In genomic region chr5:178131446-178131996, GRCh38 we compare ENCODE assay signal across 8 cellular contexts. TPM values are rescaled to one million over a fixed set of nuclear protein-coding genes. Genes with fewer than 3 reads are reported as not detected.
DNase-seq lines count a peak whose midpoint lies in the region; ATAC-seq and TF ChIP-seq lines count a peak whose summit lies in the region.

No MANE protein-coding gene starts in this region.

- intact Hi-C loops in right lobe of liver (cut with DNase I) (no loop called here), upper lobe of right lung (cut with DNase I) (no loop called here)

- H3K36me3 Mint-ChIP-seq in activated naive CD4-positive, alpha-beta T cell treated with anti-CD3 and anti-CD28 coated beads, Interleukin-2, amount 50 U/mL, for 24 hours: peaks cover 13% of the 10 kb centered on the region

- peak overlapping the region; percentile 38 for H3K27ac Mint-ChIP-seq in activated naive CD4-positive, alpha-beta T cell treated with anti-CD3 and anti-CD28 coated beads, Interleukin-2, amount 50 U/mL, for 24 hours

- no peak for ATAC-seq in right lobe of liver
- ATAC-seq in upper lobe of right lung: no peak
- ATAC-seq in HG03108 (IDR thresholded peaks at IDR 0.05; ENCODE audit: unreplicated experiment): no peak
- no peak for ATAC-seq in GM19452 (IDR thresholded peaks at IDR 0.05; ENCODE audit: unreplicated experiment)

- peaks cover 31% of the 10 kb centered on the region for H3K4me1 Mint-ChIP-seq in activated naive CD4-positive, alpha-beta T cell treated with anti-CD3 and anti-CD28 coated beads, Interleukin-2, amount 50 U/mL, for 24 hours

- H3K27me3 ChIP-seq in adipocyte (replicated peaks; ENCODE audit: control insufficient read depth, insufficient read depth, low read length): no peaks in the 10 kb centered on the region
- no peaks in the 10 kb centered on the region for H3K27me3 ChIP-seq in right lobe of liver
- H3K27me3 ChIP-seq in upper lobe of right lung: no peaks in the 10 kb centered on the region

- H3K4me1 ChIP-seq in adipocyte (ENCODE audit: control insufficient read depth, insufficient read depth, low read length): peaks cover 5% of the 10 kb centered on the region
- peaks cover 0 to 9% (median 4%) of the 10 kb centered on the region in 4 donors for H3K4me1 ChIP-seq in right lobe of liver
- H3K4me1 ChIP-seq in upper lobe of right lung: peaks cover 10% of the 10 kb centered on the region

- H3K9me3 ChIP-seq in adipocyte (ENCODE audit: control insufficient read depth, low read length) (no peaks in the 10 kb centered on the region), right lobe of liver (no peaks in the 10 kb centered on the region), upper lobe of right lung (no peaks in the 10 kb centered on the region)

- H3K9ac ChIP-seq in adipocyte (ENCODE audit: low read length): peak overlapping the region; percentile 88

- H3K27me3 Mint-ChIP-seq in activated naive CD4-positive, alpha-beta T cell treated with anti-CD3 and anti-CD28 coated beads, Interleukin-2, amount 50 U/mL, for 24 hours: no peaks in the 10 kb centered on the region

- H3K27ac ChIP-seq in right lobe of liver: peak overlapping the region in 2 of 3 donors; percentile 85
- peak overlapping the region; percentile 89 for H3K27ac ChIP-seq in upper lobe of right lung

- H3K4me3 ChIP-seq in adipocyte (ENCODE audit: low read length): peak overlapping the region; percentile 89
- H3K4me3 ChIP-seq in right lobe of liver: peak overlapping the region; percentile 94 to 97 (median 96)
- H3K4me3 ChIP-seq in upper lobe of right lung: peak overlapping the region; percentile 90

- 14% methylated on average over 10 of the region's 10 CpGs for WGBS in right lobe of liver (ENCODE audit: insufficient coverage, low coverage, low lambda C conversion rate, missing lambda C conversion rate)

- H3K36me3 ChIP-seq in adipocyte (ENCODE audit: control insufficient read depth, insufficient read depth, low read length, severe bottlenecking) (peaks cover 18% of the 10 kb centered on the region), right lobe of liver (peaks cover 0 to 3% (median 0%) of the 10 kb centered on the region in 4 donors), upper lobe of right lung (peaks cover 23% of the 10 kb centered on the region)

- no peak for DNase-seq in activated naive CD4-positive, alpha-beta T cell treated with Interleukin-2 at 50 U/mL for 16 hours
- no peak for DNase-seq in adipocyte (ENCODE audit: low read depth)
- DNase-seq in right lobe of liver: no peak
- DNase-seq in upper lobe of right lung: no peak
- DNase-seq in AG20443 (ENCODE audit: low spot score): no peak

- H3K4me3 Mint-ChIP-seq in activated naive CD4-positive, alpha-beta T cell treated with anti-CD3 and anti-CD28 coated beads, Interleukin-2, amount 50 U/mL, for 24 hours: peak overlapping the region; percentile 85

- TF ChIP-seq CTCF in right lobe of liver (IDR thresholded peaks at IDR 0.05) (no peak), upper lobe of right lung (IDR thresholded peaks at IDR 0.05) (no peak)

- H3K9me3 Mint-ChIP-seq in activated naive CD4-positive, alpha-beta T cell treated with anti-CD3 and anti-CD28 coated beads, Interleukin-2, amount 50 U/mL, for 24 hours: no peaks in the 10 kb centered on the region

- no peak for TF ChIP-seq POLR2A in right lobe of liver (IDR thresholded peaks at IDR 0.05)

RNA-seq across cellular contexts. Expression of gene RMND5B, which starts 0.7 kb away (rescaled TPM):
- total RNA-seq in right lobe of liver (10 to 100 TPM; 14.4 to 23.5 (median 20.9) TPM), upper lobe of right lung (44.7 TPM)

RNA-seq across cellular contexts. Expression of gene N4BP3, which starts 18.2 kb away (rescaled TPM):
- under 1 TPM; 0.05 to 0.33 (median 0.06) TPM for total RNA-seq in right lobe of liver
- 5.2 TPM for total RNA-seq in upper lobe of right lung

RNA-seq across cellular contexts. Expression of gene NHP2, which starts 22.2 kb away (rescaled TPM):
- total RNA-seq in right lobe of liver: 100 to 1,000 TPM in 2 of 6 experiments, 10 to 100 TPM in 4; 35.5 to 174 (median 43.9) TPM
- total RNA-seq in upper lobe of right lung: 60.1 TPM

RNA-seq across cellular contexts. Expression of gene GMCL2, which starts 55.6 kb away (rescaled TPM):
- total RNA-seq in right lobe of liver (not detected), upper lobe of right lung (not detected)
